Comparison of ENCODE assay signal across 17 cellular contexts in genomic region chr1:234746798-234747196, GRCh38.
DNase-seq lines count a peak whose midpoint lies in the region; TF ChIP-seq lines count a peak whose summit lies in the region.
"Had no signal": no experiment of that assay in that cellular context is flagged by ENCODE, and none has a peak within 500 bp of the region (broad histone marks: within the 10 kb centered on the region; RNA-seq: fewer than 3 reads in every experiment).

No MANE protein-coding gene starts in this region.

- no peak overlapping the region for H2BK120ac ChIP-seq in neuronal stem cell (ENCODE audit: low read depth, low read length)

- H3K79me2 ChIP-seq in mammary epithelial cell (ENCODE audit: insufficient read depth, low read length) = no peaks in the 10 kb centered on the region

- H3K4me3 Mint-ChIP-seq in activated naive CD8-positive, alpha-beta T cell treated with anti-CD3 and anti-CD28 coated beads for 36 hours = no peak overlapping the region
- H3K4me3 Mint-ChIP-seq: B cell, neural crest cell, T-cell had no signal

- H3K4me3 ChIP-seq in mammary epithelial cell (replicated peaks in 1 of 3; ENCODE audit: insufficient read depth in 1 of 3, low read depth in 2 of 3, low read length in 3 of 3) = no peak overlapping the region
- H3K4me3 ChIP-seq in neuronal stem cell (ENCODE audit: low read length in 2 of 2) = no peak overlapping the region
- H3K4me3 ChIP-seq: lung, right atrium auricular region had no signal

- H4K20me1 ChIP-seq in mammary epithelial cell (ENCODE audit: insufficient read depth, low read length) = no peaks in the 10 kb centered on the region

- peak overlapping the region; percentile 58 for H3K4me2 ChIP-seq in mammary epithelial cell (ENCODE audit: insufficient read depth, low read depth, low read length)
- H3K4me2 ChIP-seq in neuronal stem cell (ENCODE audit: insufficient read depth, low read length, poor library complexity, severe bottlenecking) = no peak overlapping the region

- H4K91ac ChIP-seq in neuronal stem cell (ENCODE audit: low read depth, low read length, poor library complexity) = no peak overlapping the region

- no peak overlapping the region for H4K8ac ChIP-seq in neuronal stem cell (ENCODE audit: low read depth, low read length)

- H3K79me1 ChIP-seq in neuronal stem cell (ENCODE audit: low read depth, low read length) = no peaks in the 10 kb centered on the region

- no TSS peak for BruUV-seq in mammary epithelial cell (replicated peaks; lab: Mats Ljungman, UMichigan)

- H3K27ac ChIP-seq in mammary epithelial cell (ENCODE audit: insufficient read depth, low read depth, low read length) (peak overlapping the region; percentile 13), neuronal stem cell (replicated peaks; ENCODE audit: low read length) (no peak overlapping the region)
- H3K27ac ChIP-seq: right atrium auricular region had no signal

- H3K9ac ChIP-seq in mammary epithelial cell (ENCODE audit: insufficient read depth, low read length) (no peak overlapping the region), neuronal stem cell (ENCODE audit: low read depth, low read length, poor library complexity) (no peak overlapping the region)

- H3K23ac ChIP-seq in neuronal stem cell (ENCODE audit: low read depth, low read length, poor library complexity) = no peak overlapping the region

- H2BK12ac ChIP-seq in neuronal stem cell (ENCODE audit: low read length) = no peak overlapping the region

- no peak overlapping the region for H3K27ac Mint-ChIP-seq in activated naive CD8-positive, alpha-beta T cell treated with anti-CD3 and anti-CD28 coated beads for 36 hours
- H3K27ac Mint-ChIP-seq: B cell, T-cell had no signal

- no peak overlapping the region for H2BK15ac ChIP-seq in neuronal stem cell (ENCODE audit: low read length)

- CTCF ChIA-PET in mammary epithelial cell (lab: Charles Lee; ENCODE audit: low non-redundant PET) = no interaction called here

- H3K9me3 ChIP-seq in mammary epithelial cell (replicated peaks; ENCODE audit: insufficient read depth, low read length) = no peaks in the 10 kb centered on the region
- no peaks in the 10 kb centered on the region for H3K9me3 ChIP-seq in neuronal stem cell (replicated peaks in 1 of 2; ENCODE audit: control insufficient read depth in 2 of 2, insufficient read depth in 1 of 2, low read depth in 1 of 2, low read length in 2 of 2)
- H3K9me3 ChIP-seq: right atrium auricular region had no signal

- intact Hi-C loops in mammary epithelial cell (cut with micrococcal nuclease) = no loop called here

- H3K36me3 ChIP-seq in mammary epithelial cell (ENCODE audit: insufficient read depth, low read length) = no peaks in the 10 kb centered on the region
- no peaks in the 10 kb centered on the region for H3K36me3 ChIP-seq in neuronal stem cell (replicated peaks in 1 of 2; ENCODE audit: control insufficient read depth in 2 of 2, insufficient read depth in 2 of 2, low read length in 2 of 2)
- H3K36me3 ChIP-seq: right atrium auricular region had no signal

- no peak for TF ChIP-seq CTCF in mammary epithelial cell (conservative IDR thresholded peaks at IDR 0.05 in 1 of 2, IDR thresholded peaks at IDR 0.05 in 1 of 2; ENCODE audit: extremely low read depth in 1 of 2, insufficient read depth in 1 of 2, low read depth in 1 of 2, low read length in 2 of 2)

- in situ Hi-C loops in mammary epithelial cell (cut with MboI; ENCODE audit: low sequenced_read_pairs in 2 of 2) = loop anchor here in 1 of 2 donors (25.0 kb wide), 1 partner anchor 91 kb away; no protein-coding TSS in a partner anchor

- H3K4me1 ChIP-seq in mammary epithelial cell (ENCODE audit: insufficient read depth, low read length) (peaks cover 31% of the 10 kb centered on the region), neuronal stem cell (ENCODE audit: control insufficient read depth in 2 of 2, insufficient read depth in 1 of 2, low read depth in 1 of 2, low read length in 2 of 2) (peaks cover 25 to 41% of the 10 kb centered on the region in 2 donors)

- H2AFZ ChIP-seq in mammary epithelial cell (ENCODE audit: low read depth, low read length) = peak overlapping the region; percentile 76
- peak overlapping the region; percentile 6 for H2AFZ ChIP-seq in neuronal stem cell (ENCODE audit: low read length)

- dilution Hi-C loops in mammary epithelial cell (cut with HindIII; ENCODE audit: low sequenced_read_pairs) = no loop called here

- no peaks in the 10 kb centered on the region for H3K27me3 Mint-ChIP-seq in activated naive CD8-positive, alpha-beta T cell treated with anti-CD3 and anti-CD28 coated beads for 36 hours
- H3K27me3 Mint-ChIP-seq: B cell, T-cell had no signal

- no peak overlapping the region for H3K4ac ChIP-seq in neuronal stem cell (ENCODE audit: low read length)

- H3K9me3 Mint-ChIP-seq in activated naive CD8-positive, alpha-beta T cell treated with anti-CD3 and anti-CD28 coated beads for 36 hours = no peaks in the 10 kb centered on the region
- H3K9me3 Mint-ChIP-seq: neural crest cell, T-cell had no signal

- H2BK5ac ChIP-seq in neuronal stem cell (ENCODE audit: low read length) = no peak overlapping the region

- H3K18ac ChIP-seq in neuronal stem cell (ENCODE audit: low read length) = peak overlapping the region; percentile 20

- no peaks in the 10 kb centered on the region for H3K4me1 Mint-ChIP-seq in activated naive CD8-positive, alpha-beta T cell treated with anti-CD3 and anti-CD28 coated beads for 36 hours
- H3K4me1 Mint-ChIP-seq: B cell had no signal

- WGBS in mammary epithelial cell (ENCODE audit: low coverage, missing lambda C conversion rate) = 17% methylated on average over 7 of the region's 9 CpGs
- WGBS in neuronal stem cell (ENCODE audit: extremely low coverage in 2 of 2, insufficient read length in 2 of 2, insufficient replicate concordance in 1 of 2), 2 donors = no CpG with 5 or more reads among the region's 9 CpGs

- H3K14ac ChIP-seq in neuronal stem cell (ENCODE audit: low read length) = no peak overlapping the region

- peak; percentile 41 for DNase-seq in GDM1 (lab: John Stamatoyannopoulos, UW)
- peak; percentile 83 for DNase-seq in NCI-H146 (lab: John Stamatoyannopoulos, UW)
- DNase-seq in mammary epithelial cell = peak; percentile 92
- no peak for DNase-seq in neuronal stem cell (ENCODE audit: low spot score)
- no peak for DNase-seq in dermis blood vessel endothelial cell
- no peak for DNase-seq in activated naive CD8-positive, alpha-beta T cell treated with anti-CD3 and anti-CD28 coated beads for 36 hours
- no peak for DNase-seq in NCI-H1105 (lab: John Stamatoyannopoulos, UW)
- DNase-seq: amniotic stem cell; HCEC 1CT; Karpas-422; stimulated activated CD4-positive, alpha-beta T cell treated with anti-CD3 and anti-CD28 coated beads, Interleukin-1b, Interleukin-23, amount 100 ng/mL, for 48 hours; substantia nigra; T-cell had no signal

- no peaks in the 10 kb centered on the region for H3K36me3 Mint-ChIP-seq in activated naive CD8-positive, alpha-beta T cell treated with anti-CD3 and anti-CD28 coated beads for 36 hours
- H3K36me3 Mint-ChIP-seq: T-cell had no signal

- no peaks in the 10 kb centered on the region for H3K27me3 ChIP-seq in mammary epithelial cell (ENCODE audit: insufficient read depth, low read length)
- peaks cover 0 to 2% (median 0%) of the 10 kb centered on the region in 3 experiments for H3K27me3 ChIP-seq in neuronal stem cell (ENCODE audit: control insufficient read depth in 3 of 3, insufficient read depth in 3 of 3, low read depth in 1 of 3, low read length in 3 of 3)
- H3K27me3 ChIP-seq: right atrium auricular region had no signal

- peak overlapping the region; percentile 3 for H2AK5ac ChIP-seq in neuronal stem cell (ENCODE audit: low read depth, low read length)

Comparison
In these comparisons a context has a peak if more than half of its experiments do, and no peak if none do; other contexts are left out.
1. DNase-seq: peak in GDM1 (single experiment), NCI-H146 (single experiment) and mammary epithelial cell (single experiment); none in neuronal stem cell (single experiment), dermis blood vessel endothelial cell (single experiment), activated naive CD8-positive, alpha-beta T cell treated with anti-CD3 and anti-CD28 coated beads for 36 hours (single experiment) and NCI-H1105 (single experiment).